ENCODE assay signal across 17 cellular contexts in the genomic region with DNA sequence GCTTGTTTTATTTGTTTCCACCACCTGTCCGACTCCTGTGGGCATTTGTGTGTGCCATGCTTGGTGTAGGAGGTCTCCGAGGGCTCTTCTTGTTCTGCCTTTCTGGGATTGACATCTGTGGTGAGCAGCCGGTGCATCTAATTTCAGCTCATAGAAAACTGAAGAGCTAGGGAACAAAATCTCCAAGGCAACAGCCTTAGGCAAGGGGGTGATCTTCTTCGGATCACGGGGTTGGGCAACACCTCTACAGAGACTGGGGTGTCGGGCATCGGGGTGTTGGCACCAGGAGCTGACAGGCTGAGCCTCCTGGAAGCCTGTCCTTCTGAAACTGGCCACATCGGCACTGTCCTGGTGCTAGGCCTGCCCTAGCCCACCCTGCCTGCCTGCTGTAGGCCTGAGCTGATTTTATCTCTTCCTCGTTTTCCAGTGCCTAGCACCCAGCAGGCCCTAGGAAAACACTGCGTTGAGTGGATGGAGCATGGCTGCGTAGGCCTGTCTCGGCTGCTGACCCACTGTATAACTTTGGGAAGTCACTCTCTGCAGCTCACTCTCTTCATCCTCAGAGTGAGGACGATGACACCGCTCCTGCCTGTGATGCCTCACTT.
"Had no signal": no experiment of that assay in that cellular context is flagged by ENCODE, and none has a peak within 500 bp of the region (broad histone marks: within the 10 kb centered on the region; RNA-seq: fewer than 3 reads in every experiment).

No MANE protein-coding gene starts in this region.

- H3K9me3 Mint-ChIP-seq: activated naive CD8-positive, alpha-beta T cell treated with anti-CD3 and anti-CD28 coated beads, Interleukin-2, amount 10 ng/mL, durations not matched to agents 7 days and 5 days; activated T-helper 17 cell treated with anti-CD3 and anti-CD28 coated beads, Interleukin-2, amount 50 U/mL, for 72 hours; nephron progenitor cell; stimulated activated naive CD8-positive, alpha-beta T cell treated with anti-CD3 and anti-CD28 coated beads, Interleukin-15, Interleukin-2, amounts not matched to agents 100 ng/mL and 50 ng/mL, for 24 hours; T-helper 1 cell treated with Interleukin-12 subunit alpha and Interleukin-12 subunit beta and Interleukin-4 antibody, amounts not matched to agents 30 μg/mL and 1 μg/mL, for 36 hours had no signal

- DNase-seq: activated CD4-positive, alpha-beta T cell treated with anti-CD3 and anti-CD28 coated beads for 36 hours; activated CD4-positive, alpha-beta T cell treated with anti-CD3 and anti-CD28 coated beads, Interleukin-2, amount 50 U/mL, for 48 hours; activated CD8-positive, alpha-beta memory T cell treated with anti-CD3 and anti-CD28 coated beads, Interleukin-2, amount 10 ng/mL, durations not matched to agents 7 days and 5 days; activated naive CD4-positive, alpha-beta T cell; activated naive CD8-positive, alpha-beta T cell treated with anti-CD3 and anti-CD28 coated beads, Interleukin-2, amount 10 ng/mL, durations not matched to agents 7 days and 5 days; body of pancreas; erythroblast; heart left ventricle; kidney glomerular epithelial cell; left ventricle myocardium inferior; mammary epithelial cell; nephron progenitor cell; right cardiac atrium; trophoblast cell had no signal

- ATAC-seq: activated CD4-positive, alpha-beta T cell treated with anti-CD3 and anti-CD28 coated beads for 36 hours; activated CD8-positive, alpha-beta memory T cell treated with anti-CD3 and anti-CD28 coated beads, Interleukin-2, amount 10 ng/mL, durations not matched to agents 7 days and 5 days; activated T-helper 17 cell treated with anti-CD3 and anti-CD28 coated beads, Interleukin-2, amount 50 U/mL, for 72 hours; body of pancreas; heart left ventricle; right cardiac atrium had no signal

- H3K27me3 Mint-ChIP-seq: activated CD4-positive, alpha-beta T cell treated with anti-CD3 and anti-CD28 coated beads for 36 hours; activated CD8-positive, alpha-beta memory T cell treated with anti-CD3 and anti-CD28 coated beads, Interleukin-2, amount 10 ng/mL, durations not matched to agents 7 days and 5 days; activated naive CD8-positive, alpha-beta T cell treated with anti-CD3 and anti-CD28 coated beads, Interleukin-2, amount 10 ng/mL, durations not matched to agents 7 days and 5 days; activated T-helper 17 cell treated with anti-CD3 and anti-CD28 coated beads, Interleukin-2, amount 50 U/mL, for 72 hours; stimulated activated naive CD8-positive, alpha-beta T cell treated with anti-CD3 and anti-CD28 coated beads, Interleukin-15, Interleukin-2, amounts not matched to agents 100 ng/mL and 50 ng/mL, for 24 hours had no signal

- H3K4me3 Mint-ChIP-seq: activated CD4-positive, alpha-beta T cell treated with anti-CD3 and anti-CD28 coated beads for 36 hours; activated CD8-positive, alpha-beta memory T cell treated with anti-CD3 and anti-CD28 coated beads, Interleukin-2, amount 10 ng/mL, durations not matched to agents 7 days and 5 days; activated naive CD8-positive, alpha-beta T cell treated with anti-CD3 and anti-CD28 coated beads, Interleukin-2, amount 10 ng/mL, durations not matched to agents 7 days and 5 days; activated T-helper 17 cell treated with anti-CD3 and anti-CD28 coated beads, Interleukin-2, amount 50 U/mL, for 72 hours; nephron progenitor cell; stimulated activated naive CD8-positive, alpha-beta T cell treated with anti-CD3 and anti-CD28 coated beads, Interleukin-15, Interleukin-2, amounts not matched to agents 100 ng/mL and 50 ng/mL, for 24 hours; T-helper 1 cell treated with Interleukin-12 subunit alpha and Interleukin-12 subunit beta and Interleukin-4 antibody, amounts not matched to agents 30 μg/mL and 1 μg/mL, for 36 hours had no signal

- H3K36me3 Mint-ChIP-seq: activated CD8-positive, alpha-beta memory T cell treated with anti-CD3 and anti-CD28 coated beads, Interleukin-2, amount 10 ng/mL, durations not matched to agents 7 days and 5 days; activated naive CD8-positive, alpha-beta T cell treated with anti-CD3 and anti-CD28 coated beads, Interleukin-2, amount 10 ng/mL, durations not matched to agents 7 days and 5 days had no signal

- H3K27ac Mint-ChIP-seq: activated CD4-positive, alpha-beta T cell treated with anti-CD3 and anti-CD28 coated beads for 36 hours; activated CD8-positive, alpha-beta memory T cell treated with anti-CD3 and anti-CD28 coated beads, Interleukin-2, amount 10 ng/mL, durations not matched to agents 7 days and 5 days; activated naive CD8-positive, alpha-beta T cell treated with anti-CD3 and anti-CD28 coated beads, Interleukin-2, amount 10 ng/mL, durations not matched to agents 7 days and 5 days; activated T-helper 17 cell treated with anti-CD3 and anti-CD28 coated beads, Interleukin-2, amount 50 U/mL, for 72 hours; nephron progenitor cell; stimulated activated naive CD8-positive, alpha-beta T cell treated with anti-CD3 and anti-CD28 coated beads, Interleukin-15, Interleukin-2, amounts not matched to agents 100 ng/mL and 50 ng/mL, for 24 hours; T-helper 1 cell treated with Interleukin-12 subunit alpha and Interleukin-12 subunit beta and Interleukin-4 antibody, amounts not matched to agents 30 μg/mL and 1 μg/mL, for 36 hours had no signal

- H3K4me1 Mint-ChIP-seq: activated CD8-positive, alpha-beta memory T cell treated with anti-CD3 and anti-CD28 coated beads, Interleukin-2, amount 10 ng/mL, durations not matched to agents 7 days and 5 days; activated naive CD8-positive, alpha-beta T cell treated with anti-CD3 and anti-CD28 coated beads, Interleukin-2, amount 10 ng/mL, durations not matched to agents 7 days and 5 days had no signal
